Comparison of ENCODE assay signal across 8 cellular contexts in the genomic region with DNA sequence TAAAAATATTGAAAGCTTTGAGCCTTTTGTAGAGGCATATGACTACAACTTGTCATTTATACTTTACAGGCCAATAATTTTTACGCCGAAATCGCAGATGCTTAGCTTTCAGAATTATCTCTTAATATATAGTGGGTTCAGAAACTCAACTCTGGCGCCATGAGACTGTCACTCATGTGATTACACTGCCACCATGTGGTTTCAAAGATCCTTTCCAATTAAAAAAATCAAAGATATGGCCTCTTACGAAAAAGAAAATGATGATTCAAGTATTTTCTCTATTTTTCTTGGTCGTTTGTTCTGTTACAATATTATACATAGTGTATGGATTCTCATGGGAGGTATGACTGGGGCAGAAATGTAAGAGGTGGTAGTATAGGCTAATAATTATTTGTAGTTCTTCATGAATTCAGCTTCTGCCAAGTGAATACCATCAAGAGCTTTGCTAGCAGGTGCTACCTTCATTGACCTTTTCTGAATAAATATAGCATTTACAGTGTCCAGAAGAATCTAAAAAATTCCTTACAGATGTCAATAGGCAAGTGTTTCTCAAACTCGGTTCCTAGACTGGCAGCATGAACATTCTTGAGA.
A peak's percentile ranks its signal among the peaks of the same experiment; 100 is the strongest.
DNase-seq lines count a peak whose midpoint lies in the region; ATAC-seq, FAIRE-seq and TF ChIP-seq lines count a peak whose summit lies in the region.

No MANE protein-coding gene starts in this region.

- peaks cover 9% of the 10 kb centered on the region for H3K9me3 Mint-ChIP-seq in neural progenitor cell
- H3K9me3 Mint-ChIP-seq in activated CD8-positive, alpha-beta memory T cell treated with anti-CD3 and anti-CD28 coated beads, Interleukin-2, amount 10 ng/mL, durations not matched to agents 7 days and 5 days (ENCODE audit: low read depth), result peaks cover 2% of the 10 kb centered on the region

- CTCF ChIA-PET in BJ (lab: Yijun Ruan, JAX), result interaction anchor here (0.6 to 4.5 kb wide), 36 partner anchors 9 to 798 kb away, joined by 3 to 61 read pairs (median 4); no protein-coding TSS in a partner anchor
- CTCF ChIA-PET in activated CD8-positive, alpha-beta memory T cell treated with anti-CD3 and anti-CD28 coated beads, Interleukin-2, amount 10 ng/mL, durations not matched to agents 7 days and 5 days (lab: Charles Lee), result interaction anchor here (2.3 kb wide), 1 partner anchor 636 kb away, joined by 15 read pairs; no protein-coding TSS in a partner anchor

- no peak overlapping the region for H3K4me3 ChIP-seq in BJ (ENCODE audit: low read depth, low read length)
- H3K4me3 ChIP-seq in NT2/D1 (ENCODE audit: insufficient read length, low read depth), result no peak overlapping the region
- no peak overlapping the region for H3K4me3 ChIP-seq in neural progenitor cell
- no peak overlapping the region for H3K4me3 ChIP-seq in coronary artery

- peaks cover 2% of the 10 kb centered on the region for H3K27me3 Mint-ChIP-seq in neural progenitor cell (ENCODE audit: insufficient read depth, low read depth)
- H3K27me3 Mint-ChIP-seq in activated CD8-positive, alpha-beta memory T cell treated with anti-CD3 and anti-CD28 coated beads, Interleukin-2, amount 10 ng/mL, durations not matched to agents 7 days and 5 days, result no peaks in the 10 kb centered on the region

- peak; percentile 93 for FAIRE-seq in endometrium (lab: Jason Lieb, UNC)

- peaks cover 2% of the 10 kb centered on the region; the same call in 1 of the 2 replicates for H3K27me3 ChIP-seq in BJ (ENCODE audit: control insufficient read depth, insufficient read depth, low read length)
- H3K27me3 ChIP-seq in NT2/D1 (ENCODE audit: insufficient read depth, insufficient read length), result peaks cover 32% of the 10 kb centered on the region
- peaks cover 15% of the 10 kb centered on the region for H3K27me3 ChIP-seq in neural progenitor cell

- H3K4me3 Mint-ChIP-seq in neural progenitor cell, result no peak overlapping the region
- no peak overlapping the region for H3K4me3 Mint-ChIP-seq in activated CD8-positive, alpha-beta memory T cell treated with anti-CD3 and anti-CD28 coated beads, Interleukin-2, amount 10 ng/mL, durations not matched to agents 7 days and 5 days

- peaks cover 1% of the 10 kb centered on the region for H3K36me3 Mint-ChIP-seq in neural progenitor cell
- H3K36me3 Mint-ChIP-seq in activated CD8-positive, alpha-beta memory T cell treated with anti-CD3 and anti-CD28 coated beads, Interleukin-2, amount 10 ng/mL, durations not matched to agents 7 days and 5 days, result no peaks in the 10 kb centered on the region

- H3K36me3 ChIP-seq in BJ (ENCODE audit: control insufficient read depth, insufficient read depth, low read length) (no peaks in the 10 kb centered on the region), NT2/D1 (ENCODE audit: insufficient read depth, insufficient read length, low read length) (no peaks in the 10 kb centered on the region), neural progenitor cell (no peaks in the 10 kb centered on the region)

- no peaks in the 10 kb centered on the region for H4K20me1 ChIP-seq in neural progenitor cell (ENCODE audit: low read depth)

- H3K4me2 ChIP-seq in neural progenitor cell, result no peak overlapping the region

- ATAC-seq in GM18868 (IDR thresholded peaks at IDR 0.05; ENCODE audit: unreplicated experiment) (peak; percentile 88), HG03442 (IDR thresholded peaks at IDR 0.05; ENCODE audit: unreplicated experiment) (peak; percentile 76)
- no peak for ATAC-seq in activated CD8-positive, alpha-beta memory T cell treated with anti-CD3 and anti-CD28 coated beads, Interleukin-2, amount 10 ng/mL, durations not matched to agents 7 days and 5 days

- POLR2A ChIA-PET in BJ (lab: Charles Lee), result interaction anchor here (0.7 kb wide), 1 partner anchor 308 kb away, joined by 4 read pairs; no protein-coding TSS in a partner anchor

- peak; percentile 63 for TF ChIP-seq CTCF in BJ (IDR thresholded peaks at IDR 0.05; ENCODE audit: insufficient read depth, low read depth, low read length)
- peak; percentile 90 for TF ChIP-seq CTCF in neural progenitor cell (IDR thresholded peaks at IDR 0.05)
- TF ChIP-seq CTCF in coronary artery (IDR thresholded peaks at IDR 0.05), result no peak

- DNase-seq in BJ (ENCODE audit: low read depth), result no peak
- DNase-seq in NT2/D1 (ENCODE audit: low read depth, low spot score), result peak; percentile 25
- DNase-seq in neural progenitor cell (ENCODE audit: low spot score), result peak; percentile 57
- no peak for DNase-seq in activated CD8-positive, alpha-beta memory T cell treated with anti-CD3 and anti-CD28 coated beads, Interleukin-2, amount 10 ng/mL, durations not matched to agents 7 days and 5 days
- DNase-seq in coronary artery (ENCODE audit: low spot score), result no peak

- no peak overlapping the region for H3K27ac ChIP-seq in neural progenitor cell
- no peak overlapping the region for H3K27ac ChIP-seq in coronary artery

- H3K79me2 ChIP-seq in neural progenitor cell (ENCODE audit: low read depth), result no peaks in the 10 kb centered on the region

- no peak overlapping the region for H3K27ac Mint-ChIP-seq in neural progenitor cell
- H3K27ac Mint-ChIP-seq in activated CD8-positive, alpha-beta memory T cell treated with anti-CD3 and anti-CD28 coated beads, Interleukin-2, amount 10 ng/mL, durations not matched to agents 7 days and 5 days, result no peak overlapping the region

- H3K4me1 ChIP-seq in NT2/D1 (ENCODE audit: insufficient read depth, insufficient read length) (no peaks in the 10 kb centered on the region), neural progenitor cell (no peaks in the 10 kb centered on the region)

- H3F3A ChIP-seq in neural progenitor cell (ENCODE audit: low read depth), result no peaks in the 10 kb centered on the region

- no peak overlapping the region for H3K9ac ChIP-seq in NT2/D1 (ENCODE audit: insufficient read length, low read depth)
- H3K9ac ChIP-seq in neural progenitor cell, result no peak overlapping the region

- no peaks in the 10 kb centered on the region for H3K9me3 ChIP-seq in NT2/D1 (ENCODE audit: insufficient read depth, low read length)
- H3K9me3 ChIP-seq in neural progenitor cell (ENCODE audit: low read depth), result no peaks in the 10 kb centered on the region

- no peak overlapping the region for H2AFZ ChIP-seq in neural progenitor cell (replicated peaks)

- peaks cover 5% of the 10 kb centered on the region for H3K4me1 Mint-ChIP-seq in neural progenitor cell
- no peaks in the 10 kb centered on the region for H3K4me1 Mint-ChIP-seq in activated CD8-positive, alpha-beta memory T cell treated with anti-CD3 and anti-CD28 coated beads, Interleukin-2, amount 10 ng/mL, durations not matched to agents 7 days and 5 days

Comparison
In these comparisons a context has a peak if more than half of its experiments do, and no peak if none do; other contexts are left out.
1. DNase-seq: peak in NT2/D1 (single experiment) and neural progenitor cell (single experiment); none in BJ (single experiment), activated CD8-positive, alpha-beta memory T cell treated with anti-CD3 and anti-CD28 coated beads, Interleukin-2, amount 10 ng/mL, durations not matched to agents 7 days and 5 days (single experiment) and coronary artery (single experiment).